In genomic region chr2:60862642-60863041, GRCh38 we compare ENCODE assay signal across 18 cellular contexts. TPM values are rescaled to one million over a fixed set of nuclear protein-coding genes. Genes with fewer than 3 reads are reported as not detected.
A peak's percentile ranks its signal among the peaks of the same experiment; 100 is the strongest.
DNase-seq lines count a peak whose midpoint lies in the region; ATAC-seq and TF ChIP-seq lines count a peak whose summit lies in the region.
"Had no signal": no experiment of that assay in that cellular context is flagged by ENCODE, and none has a peak within 500 bp of the region (broad histone marks: within the 10 kb centered on the region; RNA-seq: fewer than 3 reads in every experiment).

No MANE protein-coding gene starts in this region.

- TF ChIP-seq POLR2A in esophagus muscularis mucosa (IDR thresholded peaks at IDR 0.05; ENCODE audit: low read depth), result no peak

- peaks cover 18% of the 10 kb centered on the region for H3F3A ChIP-seq in DOHH2 (ENCODE audit: control insufficient read depth, insufficient read depth)

- no peaks in the 10 kb centered on the region for H3K9me2 ChIP-seq in DOHH2 (replicated peaks; ENCODE audit: control insufficient read depth, low read length)

- H3K27me3 ChIP-seq in DOHH2 (ENCODE audit: control insufficient read depth, low read length) (no peaks in the 10 kb centered on the region), esophagus muscularis mucosa (no peaks in the 10 kb centered on the region)
- H3K27me3 ChIP-seq: MG63 had no signal

- intact Hi-C loops in esophagus muscularis mucosa (cut with DNase I), result no loop called here

- H3K9me3 ChIP-seq in DOHH2 (ENCODE audit: control insufficient read depth, insufficient read depth, low read length) (peaks cover 13% of the 10 kb centered on the region), esophagus muscularis mucosa (no peaks in the 10 kb centered on the region)
- H3K9me3 ChIP-seq: MG63 had no signal

- peak overlapping the region; percentile 40 for H3K4me2 ChIP-seq in DOHH2 (ENCODE audit: low read length)

- TF ChIP-seq EP300 in esophagus muscularis mucosa (IDR thresholded peaks at IDR 0.05), result no peak

- WGBS in esophagus muscularis mucosa, result 92% methylated on average over 1 of the region's 1 CpG

- DNase-seq in AML-193 (lab: John Stamatoyannopoulos, UW) (peak; percentile 16 to 26), NOMO-1 treated with DMSO at 0.1 percent for 48 hours (lab: John Stamatoyannopoulos, UW; ENCODE audit: unreplicated experiment) (peak; percentile 61), esophagus muscularis mucosa (ENCODE audit: extremely low spot score) (peak; percentile 10), NCI-H345 treated with DMSO at 0.1 percent for 48 hours (lab: John Stamatoyannopoulos, UW; ENCODE audit: unreplicated experiment) (no peak)
- DNase-seq: ACHN, DMS79 treated with DMSO at 0.1 percent for 48 hours, MG63, NCI-H1105 treated with DMSO at 0.1 percent for 48 hours, NCI-H1694 treated with DMSO at 0.1 percent for 48 hours, NCI-H2107, NCI-H510A treated with DMSO at 0.1 percent for 48 hours, NCI-H774, T-cell had no signal

- H3K27ac ChIP-seq in DOHH2 (ENCODE audit: low read depth, low read length), result peak overlapping the region; percentile 40
- H3K27ac ChIP-seq in esophagus muscularis mucosa (replicated peaks in 1 of 4), result no peak overlapping the region

- H3K79me2 ChIP-seq in DOHH2 (ENCODE audit: control insufficient read depth, low read length), result peaks cover 4% of the 10 kb centered on the region

- H3K4me3 ChIP-seq in DOHH2 (ENCODE audit: low read length) (peak overlapping the region; percentile 1; the same call in 1 of the 2 replicates), esophagus muscularis mucosa (no peak overlapping the region)
- H3K4me3 ChIP-seq: HAP-1, MG63 had no signal

- H3K36me3 ChIP-seq in DOHH2 (ENCODE audit: control insufficient read depth, low read length), result peaks cover 29% of the 10 kb centered on the region
- no peaks in the 10 kb centered on the region for H3K36me3 ChIP-seq in esophagus muscularis mucosa
- H3K36me3 ChIP-seq: HAP-1, MG63 had no signal

- ATAC-seq in GM21381 (IDR thresholded peaks at IDR 0.05; ENCODE audit: unreplicated experiment) (no peak), HG03432 (IDR thresholded peaks at IDR 0.05; ENCODE audit: unreplicated experiment) (no peak)
- ATAC-seq: Panc1, T-cell had no signal

- H3K4me1 ChIP-seq in DOHH2 (ENCODE audit: control insufficient read depth, low read length) (peaks cover 63% of the 10 kb centered on the region), esophagus muscularis mucosa (peaks cover 0 to 6% (median 0%) of the 10 kb centered on the region in 4 donors)
- H3K4me1 ChIP-seq: HAP-1 had no signal

- TF ChIP-seq CTCF in DOHH2 (IDR thresholded peaks at IDR 0.05; ENCODE audit: low read depth, low read length, poor library complexity, severe bottlenecking) (no peak), esophagus muscularis mucosa (IDR thresholded peaks at IDR 0.05) (no peak)

- H4K20me1 ChIP-seq in DOHH2 (ENCODE audit: control insufficient read depth, insufficient read depth, low read depth, low read length), result no peaks in the 10 kb centered on the region

RNA-seq across cellular contexts. Expression of gene REL, which starts 18.7 kb away (rescaled TPM):
- total RNA-seq in esophagus muscularis mucosa, result 10 to 100 TPM in 1 of 4 donors, 1 to 10 TPM in 3; 9.1 to 16.2 (median 9.5) TPM
